In the genomic region with DNA sequence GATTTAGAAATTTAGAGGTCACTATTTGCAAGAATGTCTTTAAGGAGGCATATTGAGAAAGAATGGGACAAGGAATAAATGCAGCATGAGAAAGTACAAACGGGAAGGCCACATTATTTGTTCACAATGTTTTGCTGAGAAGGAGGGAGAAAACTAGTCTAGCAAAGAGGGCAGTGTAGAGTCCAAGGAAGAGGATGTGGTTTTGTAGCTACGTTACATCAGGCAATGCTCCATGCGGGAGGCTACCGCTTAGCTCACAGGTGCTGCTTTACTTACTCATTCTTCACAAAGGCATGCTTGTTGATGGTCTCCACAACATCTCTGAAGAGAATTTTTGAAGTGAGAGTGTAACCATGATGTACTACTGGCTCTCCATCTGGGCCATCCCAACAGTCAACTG, we compare ENCODE assay signal across 13 cellular contexts.
A peak's percentile ranks its signal among the peaks of the same experiment; 100 is the strongest.
DNase-seq lines count a peak whose midpoint lies in the region; ATAC-seq and TF ChIP-seq lines count a peak whose summit lies in the region.
"Had no signal": no experiment of that assay in that cellular context is flagged by ENCODE, and none has a peak within 500 bp of the region (broad histone marks: within the 10 kb centered on the region; RNA-seq: fewer than 3 reads in every experiment).

No MANE protein-coding gene starts in this region.

- no peak overlapping the region for H3K27ac ChIP-seq in dorsolateral prefrontal cortex
- H3K27ac ChIP-seq: psoas muscle, SJCRH30 had no signal

- ATAC-seq in GM18870 (IDR thresholded peaks at IDR 0.05; ENCODE audit: unreplicated experiment) = peak; percentile 17
- ATAC-seq in HG03139 (IDR thresholded peaks at IDR 0.05; ENCODE audit: unreplicated experiment) = peak; percentile 47
- ATAC-seq: psoas muscle had no signal

- H3K9me3 Mint-ChIP-seq in activated T-helper 1 cell treated with anti-CD3 and anti-CD28 coated beads, Interleukin-12 subunit alpha, Interleukin-12 subunit beta, Interleukin-2, Interleukin-4 antibody, amounts not matched to agents 30 ng/mL and 10 ng/mL and 1 ng/mL, durations not matched to agents 14 hours and 24 hours and 36 hours = no peaks in the 10 kb centered on the region

- TF ChIP-seq CTCF in dorsolateral prefrontal cortex (IDR thresholded peaks at IDR 0.05 in 54 of 56, conservative IDR thresholded peaks at IDR 0.05 in 2 of 56; ENCODE audit: low read depth in 1 of 56, partially characterized antibody in 56 of 56) = no peak

- intact Hi-C loops in activated T-helper 1 cell treated with anti-CD3 and anti-CD28 coated beads, Interleukin-12 subunit alpha, Interleukin-12 subunit beta, Interleukin-2, Interleukin-4 antibody, amounts not matched to agents 30 ng/mL and 10 ng/mL and 1 ng/mL, durations not matched to agents 14 hours and 24 hours and 36 hours (cut with micrococcal nuclease) = no loop called here
- intact Hi-C loops in dorsolateral prefrontal cortex (cut with DNase I) = no loop called here

- peak overlapping the region; percentile 49 for H3K27ac Mint-ChIP-seq in activated T-helper 1 cell treated with anti-CD3 and anti-CD28 coated beads, Interleukin-12 subunit alpha, Interleukin-12 subunit beta, Interleukin-2, Interleukin-4 antibody, amounts not matched to agents 30 ng/mL and 10 ng/mL and 1 ng/mL, durations not matched to agents 14 hours and 24 hours and 36 hours

- DNase-seq in AML-193 (lab: John Stamatoyannopoulos, UW) (peak; percentile 94 to 97), dorsolateral prefrontal cortex (no peak), H7 (no peak), NCI-H2171 treated with DMSO at 0.1 percent for 48 hours (lab: John Stamatoyannopoulos, UW) (no peak)
- DNase-seq in activated T-helper 1 cell treated with anti-CD3 and anti-CD28 coated beads, Interleukin-12 subunit alpha, Interleukin-12 subunit beta, Interleukin-2, Interleukin-4 antibody, amounts not matched to agents 30 ng/mL and 10 ng/mL and 1 ng/mL, durations not matched to agents 14 hours and 24 hours and 36 hours (ENCODE audit: low spot score) = peak; percentile 3
- DNase-seq in stimulated activated CD4-positive, alpha-beta T cell treated with anti-CD3 and anti-CD28 coated beads, Interleukin-4, amount 100 ng/mL, for 4 hours = no peak
- DNase-seq: activated T-cell treated with anti-CD3 and anti-CD28 coated beads, Interleukin-2, amount 50 U/mL, for 48 hours; C1 segment of cervical spinal cord; NCI-H1048; psoas muscle; SJCRH30 had no signal

- H3K36me3 ChIP-seq in H7 (replicated peaks; ENCODE audit: control insufficient read depth, insufficient read depth, low read length) = no peaks in the 10 kb centered on the region
- H3K36me3 ChIP-seq: SJCRH30 had no signal

- H3K27me3 Mint-ChIP-seq in activated T-helper 1 cell treated with anti-CD3 and anti-CD28 coated beads, Interleukin-12 subunit alpha, Interleukin-12 subunit beta, Interleukin-2, Interleukin-4 antibody, amounts not matched to agents 30 ng/mL and 10 ng/mL and 1 ng/mL, durations not matched to agents 14 hours and 24 hours and 36 hours (ENCODE audit: insufficient read depth) = no peaks in the 10 kb centered on the region

- no peaks in the 10 kb centered on the region for H3K27me3 ChIP-seq in dorsolateral prefrontal cortex
- H3K27me3 ChIP-seq in H7 (ENCODE audit: control insufficient read depth, insufficient read depth, low read length) = no peaks in the 10 kb centered on the region
- H3K27me3 ChIP-seq: SJCRH30 had no signal

- peaks cover 39% of the 10 kb centered on the region for H3K4me1 Mint-ChIP-seq in activated T-helper 1 cell treated with anti-CD3 and anti-CD28 coated beads, Interleukin-12 subunit alpha, Interleukin-12 subunit beta, Interleukin-2, Interleukin-4 antibody, amounts not matched to agents 30 ng/mL and 10 ng/mL and 1 ng/mL, durations not matched to agents 14 hours and 24 hours and 36 hours (ENCODE audit: low read depth)

- H3K4me3 ChIP-seq in dorsolateral prefrontal cortex (no peak overlapping the region), H7 (ENCODE audit: insufficient read depth, low read depth, low read length) (no peak overlapping the region)
- H3K4me3 ChIP-seq: psoas muscle, SJCRH30 had no signal

- H3K4me3 Mint-ChIP-seq in activated T-helper 1 cell treated with anti-CD3 and anti-CD28 coated beads, Interleukin-12 subunit alpha, Interleukin-12 subunit beta, Interleukin-2, Interleukin-4 antibody, amounts not matched to agents 30 ng/mL and 10 ng/mL and 1 ng/mL, durations not matched to agents 14 hours and 24 hours and 36 hours = peak overlapping the region; percentile 2

- no peaks in the 10 kb centered on the region for H3K36me3 Mint-ChIP-seq in activated T-helper 1 cell treated with anti-CD3 and anti-CD28 coated beads, Interleukin-12 subunit alpha, Interleukin-12 subunit beta, Interleukin-2, Interleukin-4 antibody, amounts not matched to agents 30 ng/mL and 10 ng/mL and 1 ng/mL, durations not matched to agents 14 hours and 24 hours and 36 hours (ENCODE audit: low read depth)

Comparison
In these comparisons a context has a peak if more than half of its experiments do, and no peak if none do; other contexts are left out.
1. DNase-seq: peak in AML-193 (2 of 2) and activated T-helper 1 cell treated with anti-CD3 and anti-CD28 coated beads, Interleukin-12 subunit alpha, Interleukin-12 subunit beta, Interleukin-2, Interleukin-4 antibody, amounts not matched to agents 30 ng/mL and 10 ng/mL and 1 ng/mL, durations not matched to agents 14 hours and 24 hours and 36 hours (single experiment); none in dorsolateral prefrontal cortex (0 of 10), H7 (single experiment), NCI-H2171 treated with DMSO at 0.1 percent for 48 hours (single experiment) and stimulated activated CD4-positive, alpha-beta T cell treated with anti-CD3 and anti-CD28 coated beads, Interleukin-4, amount 100 ng/mL, for 4 hours (0 of 2).